17 cellular contexts compared by ENCODE assay signal in the genomic region with DNA sequence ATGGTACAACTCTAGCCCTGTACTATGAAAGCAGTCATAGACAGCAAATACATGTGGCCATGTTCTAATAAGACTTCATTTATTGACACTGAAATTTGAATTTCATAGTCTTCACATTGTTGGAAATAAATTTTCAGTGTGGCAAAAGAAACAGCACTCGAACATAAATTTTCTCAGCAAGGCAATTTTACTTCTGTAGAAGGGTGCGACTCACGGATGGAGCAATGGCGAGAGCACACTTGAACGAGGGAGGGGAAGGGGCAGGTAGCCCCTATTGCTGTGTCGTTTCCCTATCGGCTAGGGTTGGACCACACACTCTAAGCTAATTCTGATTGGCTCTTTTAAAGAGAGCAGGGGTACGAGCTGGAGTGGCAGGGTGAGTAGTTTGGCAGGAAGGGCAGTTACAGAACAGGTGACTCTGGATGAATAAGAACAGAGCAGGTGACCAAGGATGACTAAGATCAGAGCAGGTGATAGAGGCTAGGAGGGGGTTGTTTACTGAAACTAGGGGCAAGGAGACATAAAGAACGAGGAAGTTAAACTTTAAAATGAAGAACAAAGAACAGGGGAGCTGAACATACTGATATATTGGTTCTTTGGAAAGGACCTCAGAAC.
"Had no signal": no experiment of that assay in that cellular context is flagged by ENCODE, and none has a peak within 500 bp of the region (broad histone marks: within the 10 kb centered on the region; RNA-seq: fewer than 3 reads in every experiment).

No MANE protein-coding gene starts in this region.

- DNase-seq: activated CD4-positive, alpha-beta T cell treated with anti-CD3 and anti-CD28 coated beads, Interleukin-2, amount 50 U/mL, for 1 hour; activated gamma-delta T cell; activated T-cell treated with anti-CD3 and anti-CD28 coated beads for 4 hours; amygdala; dorsolateral prefrontal cortex; esophagus squamous epithelium; foreskin fibroblast; islet precursor cell; left lung; nephron progenitor cell; ovary; stimulated activated CD4-positive, alpha-beta T cell treated with anti-CD3 and anti-CD28 coated beads, Interleukin-4, amount 100 ng/mL, for 1 hour; stimulated activated CD8-positive, alpha-beta memory T cell treated with anti-CD3 and anti-CD28 coated beads, Interleukin-4, amount 100 ng/mL, for 48 hours; T-helper 17 cell; thyroid gland had no signal

- H3K27ac ChIP-seq: esophagus squamous epithelium, left lung, ovary, thyroid gland had no signal

- H3K4me3 ChIP-seq: dorsolateral prefrontal cortex, esophagus squamous epithelium, left lung, ovary, thyroid gland had no signal

- H3K4me1 ChIP-seq: left lung had no signal

- H3K9me3 ChIP-seq: ovary, thyroid gland had no signal

- FAIRE-seq: endometrium had no signal

- H3K27me3 ChIP-seq: dorsolateral prefrontal cortex, esophagus squamous epithelium, left lung, ovary, thyroid gland had no signal

- H3K27ac Mint-ChIP-seq: activated naive CD8-positive, alpha-beta T cell; nephron progenitor cell; T-helper 17 cell had no signal

- H3K27me3 Mint-ChIP-seq: activated naive CD8-positive, alpha-beta T cell; T-helper 17 cell had no signal

- ATAC-seq: left lung, T-helper 17 cell had no signal

- H3K36me3 ChIP-seq: ovary, thyroid gland had no signal

- H3K4me3 Mint-ChIP-seq: activated naive CD8-positive, alpha-beta T cell; nephron progenitor cell; T-helper 17 cell had no signal
